ENCODE assay signal across 1 cellular context in the genomic region with DNA sequence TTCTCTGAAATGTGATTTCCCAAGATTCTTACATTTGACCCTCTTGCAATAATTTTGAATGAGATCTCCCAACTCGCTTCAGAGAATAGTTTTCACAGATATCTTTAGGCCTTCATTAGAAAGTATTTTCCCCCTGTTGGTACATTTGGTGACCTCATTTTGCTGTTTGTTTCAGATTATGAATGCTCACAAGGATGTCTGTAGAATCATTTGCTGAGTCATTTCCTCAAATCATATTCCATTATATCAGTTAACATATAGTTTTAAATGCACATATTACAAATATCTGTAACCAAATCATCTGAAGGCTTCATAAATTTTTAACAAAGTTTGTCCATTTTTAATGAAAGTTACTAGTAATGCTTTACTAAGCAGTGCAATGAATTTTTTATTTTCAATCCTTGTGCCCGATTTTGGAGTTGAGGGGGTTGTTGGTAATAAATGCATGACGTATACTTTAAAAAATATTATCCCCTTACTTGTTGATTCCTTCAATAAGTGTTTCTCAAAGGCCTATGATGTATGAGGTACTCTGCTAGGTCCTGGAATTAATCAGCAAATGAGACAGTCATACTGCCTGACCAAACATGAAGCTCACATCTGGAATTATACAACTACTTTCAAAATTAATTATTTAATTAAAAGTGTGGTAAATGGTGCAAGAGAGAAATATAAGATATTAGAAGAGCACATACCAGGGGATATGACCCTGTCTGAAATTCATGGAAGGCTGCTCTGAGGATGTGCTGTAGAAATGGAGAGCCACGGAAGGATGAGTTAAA.
TF ChIP-seq lines count a peak whose summit lies in the region.

No MANE protein-coding gene starts in this region.

TF ChIP-seq in K562, 482 proteins besides CTCF, POLR2A, EP300 and RAD21 (continued from another document):
- no peak for TF ChIP-seq GATA2 (CRISPR knock-in tag; IDR thresholded peaks at IDR 0.05)
- TF ChIP-seq L3MBTL2 (IDR thresholded peaks at IDR 0.05): no peak
- TF ChIP-seq NCOR1 (IDR thresholded peaks at IDR 0.05): peak; percentile 4; the same call in 1 of the 2 replicates
- TF ChIP-seq TCF3 (CRISPR knock-in tag; IDR thresholded peaks at IDR 0.05): 0 out of 2 replicates have a peak, but pooled peaks have one; percentile 6
- TF ChIP-seq FOSL1 (tag; conservative IDR thresholded peaks at IDR 0.05): peak; percentile 59
- TF ChIP-seq NR4A1 (CRISPR knock-in tag; IDR thresholded peaks at IDR 0.05): no peak
- TF ChIP-seq NR4A1 (tag; IDR thresholded peaks at IDR 0.05): no peak
- no peak for TF ChIP-seq ZNF24 (IDR thresholded peaks at IDR 0.05)
- TF ChIP-seq PHB2 (IDR thresholded peaks at IDR 0.05; ENCODE audit: low read depth): no peak
- TF ChIP-seq RHOXF2B (CRISPR knock-in tag; conservative IDR thresholded peaks at IDR 0.05): no peak
- no peak for TF ChIP-seq ZSCAN32 (CRISPR knock-in tag; IDR thresholded peaks at IDR 0.05)
- TF ChIP-seq MAFG (tag; conservative IDR thresholded peaks at IDR 0.05): peak; percentile 92
- TF ChIP-seq MBD2 (IDR thresholded peaks at IDR 0.05; ENCODE audit: borderline replicate concordance, low read depth): no peak
- no peak for TF ChIP-seq U2AF2 (optimal IDR thresholded peaks at IDR 0.05; ENCODE audit: low read depth, low read length)
- TF ChIP-seq, protein P1, sequence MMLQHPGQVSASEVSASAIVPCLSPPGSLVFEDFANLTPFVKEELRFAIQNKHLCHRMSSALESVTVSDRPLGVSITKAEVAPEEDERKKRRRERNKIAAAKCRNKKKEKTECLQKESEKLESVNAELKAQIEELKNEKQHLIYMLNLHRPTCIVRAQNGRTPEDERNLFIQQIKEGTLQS (IDR thresholded peaks at IDR 0.05): peak; percentile 84
- TF ChIP-seq, protein P1 (CRISPR knock-in tag; conservative IDR thresholded peaks at IDR 0.05): no peak
- TF ChIP-seq ARID1B (IDR thresholded peaks at IDR 0.05): peak; percentile 68
- no peak for TF ChIP-seq HDAC8 (tag; IDR thresholded peaks at IDR 0.05)
- no peak for TF ChIP-seq UBTF (IDR thresholded peaks at IDR 0.05; ENCODE audit: borderline replicate concordance in 1 of 2, low read depth in 2 of 2, low read length in 2 of 2)
- TF ChIP-seq SIRT6 (IDR thresholded peaks at IDR 0.05; ENCODE audit: low read depth, low read length): no peak
